ENCODE assay signal across 2 cellular contexts in the genomic region with DNA sequence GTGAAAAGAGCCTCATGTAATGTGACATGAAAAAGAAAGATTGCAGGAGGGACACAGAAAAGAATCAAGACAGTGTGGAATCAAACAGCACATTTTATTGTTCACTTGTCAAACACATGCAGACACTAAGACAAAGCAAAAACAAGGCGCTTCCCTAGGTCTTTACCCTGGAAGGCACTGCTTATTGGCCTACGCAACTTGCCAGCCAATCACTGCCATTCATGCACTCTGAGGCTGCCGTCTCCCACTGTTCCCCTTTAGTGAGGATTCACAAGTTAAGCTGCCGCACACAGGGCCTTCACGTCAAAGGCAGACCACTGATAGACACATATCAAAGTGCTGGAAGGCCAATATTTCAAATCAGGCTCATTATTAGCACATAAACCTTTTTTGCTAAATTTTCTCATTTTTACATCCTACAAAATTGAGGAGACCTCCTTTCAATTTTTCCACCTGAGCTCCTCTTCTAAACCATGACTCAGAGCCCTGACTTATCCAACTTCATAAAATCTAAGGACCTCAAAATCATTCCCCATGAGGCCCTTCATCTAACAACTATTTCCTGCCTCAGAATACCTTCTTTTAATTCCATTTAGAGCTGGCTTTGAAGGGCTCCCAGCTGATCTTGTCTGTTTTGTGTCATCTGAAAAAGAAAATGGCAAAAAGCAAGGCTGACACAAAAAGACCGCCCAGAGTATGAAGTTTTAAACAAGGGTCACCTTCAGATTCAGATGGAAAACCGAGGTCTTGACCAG.
TF ChIP-seq lines count a peak whose summit lies in the region.

No MANE protein-coding gene starts in this region.

TF ChIP-seq in GM12878, 131 proteins besides CTCF, POLR2A, EP300 and RAD21 (continued from another document):
- no peak for TF ChIP-seq RBBP5 (conservative IDR thresholded peaks at IDR 0.05)
- TF ChIP-seq, protein P1, sequence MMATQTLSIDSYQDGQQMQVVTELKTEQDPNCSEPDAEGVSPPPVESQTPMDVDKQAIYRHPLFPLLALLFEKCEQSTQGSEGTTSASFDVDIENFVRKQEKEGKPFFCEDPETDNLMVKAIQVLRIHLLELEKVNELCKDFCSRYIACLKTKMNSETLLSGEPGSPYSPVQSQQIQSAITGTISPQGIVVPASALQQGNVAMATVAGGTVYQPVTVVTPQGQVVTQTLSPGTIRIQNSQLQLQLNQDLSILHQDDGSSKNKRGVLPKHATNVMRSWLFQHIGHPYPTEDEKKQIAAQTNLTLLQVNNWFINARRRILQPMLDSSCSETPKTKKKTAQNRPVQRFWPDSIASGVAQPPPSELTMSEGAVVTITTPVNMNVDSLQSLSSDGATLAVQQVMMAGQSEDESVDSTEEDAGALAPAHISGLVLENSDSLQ (IDR thresholded peaks at IDR 0.05) = no peak
- no peak for TF ChIP-seq EED (IDR thresholded peaks at IDR 0.05; ENCODE audit: low read depth)
TF ChIP-seq in GM12878: peak in this region for 0.

TF ChIP-seq in HepG2, 621 proteins besides CTCF, POLR2A, EP300 and RAD21:
- TF ChIP-seq ZNF263 (CRISPR knock-in tag; IDR thresholded peaks at IDR 0.05) = no peak
- TF ChIP-seq, protein P2, sequence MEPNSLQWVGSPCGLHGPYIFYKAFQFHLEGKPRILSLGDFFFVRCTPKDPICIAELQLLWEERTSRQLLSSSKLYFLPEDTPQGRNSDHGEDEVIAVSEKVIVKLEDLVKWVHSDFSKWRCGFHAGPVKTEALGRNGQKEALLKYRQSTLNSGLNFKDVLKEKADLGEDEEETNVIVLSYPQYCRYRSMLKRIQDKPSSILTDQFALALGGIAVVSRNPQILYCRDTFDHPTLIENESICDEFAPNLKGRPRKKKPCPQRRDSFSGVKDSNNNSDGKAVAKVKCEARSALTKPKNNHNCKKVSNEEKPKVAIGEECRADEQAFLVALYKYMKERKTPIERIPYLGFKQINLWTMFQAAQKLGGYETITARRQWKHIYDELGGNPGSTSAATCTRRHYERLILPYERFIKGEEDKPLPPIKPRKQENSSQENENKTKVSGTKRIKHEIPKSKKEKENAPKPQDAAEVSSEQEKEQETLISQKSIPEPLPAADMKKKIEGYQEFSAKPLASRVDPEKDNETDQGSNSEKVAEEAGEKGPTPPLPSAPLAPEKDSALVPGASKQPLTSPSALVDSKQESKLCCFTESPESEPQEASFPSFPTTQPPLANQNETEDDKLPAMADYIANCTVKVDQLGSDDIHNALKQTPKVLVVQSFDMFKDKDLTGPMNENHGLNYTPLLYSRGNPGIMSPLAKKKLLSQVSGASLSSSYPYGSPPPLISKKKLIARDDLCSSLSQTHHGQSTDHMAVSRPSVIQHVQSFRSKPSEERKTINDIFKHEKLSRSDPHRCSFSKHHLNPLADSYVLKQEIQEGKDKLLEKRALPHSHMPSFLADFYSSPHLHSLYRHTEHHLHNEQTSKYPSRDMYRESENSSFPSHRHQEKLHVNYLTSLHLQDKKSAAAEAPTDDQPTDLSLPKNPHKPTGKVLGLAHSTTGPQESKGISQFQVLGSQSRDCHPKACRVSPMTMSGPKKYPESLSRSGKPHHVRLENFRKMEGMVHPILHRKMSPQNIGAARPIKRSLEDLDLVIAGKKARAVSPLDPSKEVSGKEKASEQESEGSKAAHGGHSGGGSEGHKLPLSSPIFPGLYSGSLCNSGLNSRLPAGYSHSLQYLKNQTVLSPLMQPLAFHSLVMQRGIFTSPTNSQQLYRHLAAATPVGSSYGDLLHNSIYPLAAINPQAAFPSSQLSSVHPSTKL (CRISPR knock-in tag; IDR thresholded peaks at IDR 0.05) = no peak
- TF ChIP-seq, protein P3, sequence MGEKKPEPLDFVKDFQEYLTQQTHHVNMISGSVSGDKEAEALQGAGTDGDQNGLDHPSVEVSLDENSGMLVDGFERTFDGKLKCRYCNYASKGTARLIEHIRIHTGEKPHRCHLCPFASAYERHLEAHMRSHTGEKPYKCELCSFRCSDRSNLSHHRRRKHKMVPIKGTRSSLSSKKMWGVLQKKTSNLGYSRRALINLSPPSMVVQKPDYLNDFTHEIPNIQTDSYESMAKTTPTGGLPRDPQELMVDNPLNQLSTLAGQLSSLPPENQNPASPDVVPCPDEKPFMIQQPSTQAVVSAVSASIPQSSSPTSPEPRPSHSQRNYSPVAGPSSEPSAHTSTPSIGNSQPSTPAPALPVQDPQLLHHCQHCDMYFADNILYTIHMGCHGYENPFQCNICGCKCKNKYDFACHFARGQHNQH (CRISPR knock-in tag; IDR thresholded peaks at IDR 0.05) = no peak
- TF ChIP-seq, protein P4, sequence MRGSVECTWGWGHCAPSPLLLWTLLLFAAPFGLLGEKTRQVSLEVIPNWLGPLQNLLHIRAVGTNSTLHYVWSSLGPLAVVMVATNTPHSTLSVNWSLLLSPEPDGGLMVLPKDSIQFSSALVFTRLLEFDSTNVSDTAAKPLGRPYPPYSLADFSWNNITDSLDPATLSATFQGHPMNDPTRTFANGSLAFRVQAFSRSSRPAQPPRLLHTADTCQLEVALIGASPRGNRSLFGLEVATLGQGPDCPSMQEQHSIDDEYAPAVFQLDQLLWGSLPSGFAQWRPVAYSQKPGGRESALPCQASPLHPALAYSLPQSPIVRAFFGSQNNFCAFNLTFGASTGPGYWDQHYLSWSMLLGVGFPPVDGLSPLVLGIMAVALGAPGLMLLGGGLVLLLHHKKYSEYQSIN (CRISPR knock-in tag; IDR thresholded peaks at IDR 0.05; ENCODE audit: borderline replicate concordance) = no peak
- TF ChIP-seq ZNF24 (IDR thresholded peaks at IDR 0.05) = no peak
- TF ChIP-seq HOXD1 (CRISPR knock-in tag; IDR thresholded peaks at IDR 0.05) = no peak
- TF ChIP-seq SMAD3 (CRISPR knock-in tag; IDR thresholded peaks at IDR 0.05) = no peak
- TF ChIP-seq, protein P5, sequence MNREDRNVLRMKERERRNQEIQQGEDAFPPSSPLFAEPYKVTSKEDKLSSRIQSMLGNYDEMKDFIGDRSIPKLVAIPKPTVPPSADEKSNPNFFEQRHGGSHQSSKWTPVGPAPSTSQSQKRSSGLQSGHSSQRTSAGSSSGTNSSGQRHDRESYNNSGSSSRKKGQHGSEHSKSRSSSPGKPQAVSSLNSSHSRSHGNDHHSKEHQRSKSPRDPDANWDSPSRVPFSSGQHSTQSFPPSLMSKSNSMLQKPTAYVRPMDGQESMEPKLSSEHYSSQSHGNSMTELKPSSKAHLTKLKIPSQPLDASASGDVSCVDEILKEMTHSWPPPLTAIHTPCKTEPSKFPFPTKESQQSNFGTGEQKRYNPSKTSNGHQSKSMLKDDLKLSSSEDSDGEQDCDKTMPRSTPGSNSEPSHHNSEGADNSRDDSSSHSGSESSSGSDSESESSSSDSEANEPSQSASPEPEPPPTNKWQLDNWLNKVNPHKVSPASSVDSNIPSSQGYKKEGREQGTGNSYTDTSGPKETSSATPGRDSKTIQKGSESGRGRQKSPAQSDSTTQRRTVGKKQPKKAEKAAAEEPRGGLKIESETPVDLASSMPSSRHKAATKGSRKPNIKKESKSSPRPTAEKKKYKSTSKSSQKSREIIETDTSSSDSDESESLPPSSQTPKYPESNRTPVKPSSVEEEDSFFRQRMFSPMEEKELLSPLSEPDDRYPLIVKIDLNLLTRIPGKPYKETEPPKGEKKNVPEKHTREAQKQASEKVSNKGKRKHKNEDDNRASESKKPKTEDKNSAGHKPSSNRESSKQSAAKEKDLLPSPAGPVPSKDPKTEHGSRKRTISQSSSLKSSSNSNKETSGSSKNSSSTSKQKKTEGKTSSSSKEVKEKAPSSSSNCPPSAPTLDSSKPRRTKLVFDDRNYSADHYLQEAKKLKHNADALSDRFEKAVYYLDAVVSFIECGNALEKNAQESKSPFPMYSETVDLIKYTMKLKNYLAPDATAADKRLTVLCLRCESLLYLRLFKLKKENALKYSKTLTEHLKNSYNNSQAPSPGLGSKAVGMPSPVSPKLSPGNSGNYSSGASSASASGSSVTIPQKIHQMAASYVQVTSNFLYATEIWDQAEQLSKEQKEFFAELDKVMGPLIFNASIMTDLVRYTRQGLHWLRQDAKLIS (CRISPR knock-in tag; IDR thresholded peaks at IDR 0.05) = no peak
- TF ChIP-seq NPAS2 (CRISPR knock-in tag; IDR thresholded peaks at IDR 0.05; ENCODE audit: borderline replicate concordance) = no peak
